ENCODE assay signal across 8 cellular contexts in genomic region chr14:51776102-51776894, GRCh38.
A peak's percentile ranks its signal among the peaks of the same experiment; 100 is the strongest.
DNase-seq lines count a peak whose midpoint lies in the region; ATAC-seq, FAIRE-seq and TF ChIP-seq lines count a peak whose summit lies in the region.

No MANE protein-coding gene starts in this region.

- no peaks in the 10 kb centered on the region for H3K9me3 ChIP-seq in pancreas

- H3K4me3 Mint-ChIP-seq in activated naive CD4-positive, alpha-beta T cell treated with anti-CD3 and anti-CD28 coated beads, Interleukin-2, amount 10 ng/mL, durations not matched to agents 7 days and 5 days: no peak overlapping the region

- no peaks in the 10 kb centered on the region for H3K36me3 Mint-ChIP-seq in activated naive CD4-positive, alpha-beta T cell treated with anti-CD3 and anti-CD28 coated beads, Interleukin-2, amount 10 ng/mL, durations not matched to agents 7 days and 5 days

- H3K4me3 ChIP-seq in HFF-Myc (replicated peaks; ENCODE audit: low read depth, low read length): no peak overlapping the region
- no peak overlapping the region for H3K4me3 ChIP-seq in pancreas

- intact Hi-C loops in pancreas (cut with DNase I): loop anchor here in 2 of 3 donors (5.0 to 10.0 kb wide), 3 partner anchors 401 to 494 kb away; no protein-coding TSS in a partner anchor

- H3K27me3 Mint-ChIP-seq in activated naive CD4-positive, alpha-beta T cell treated with anti-CD3 and anti-CD28 coated beads, Interleukin-2, amount 10 ng/mL, durations not matched to agents 7 days and 5 days: peaks cover 19% of the 10 kb centered on the region

- 44 to 47% methylated on average over 13 of the region's 13 CpGs for WGBS in pancreas, 2 donors

- H3K9me3 Mint-ChIP-seq in activated naive CD4-positive, alpha-beta T cell treated with anti-CD3 and anti-CD28 coated beads, Interleukin-2, amount 10 ng/mL, durations not matched to agents 7 days and 5 days: no peaks in the 10 kb centered on the region

- peaks cover 0 to 5% (median 0%) of the 10 kb centered on the region in 4 donors for H3K27me3 ChIP-seq in pancreas

- no peaks in the 10 kb centered on the region for H3K36me3 ChIP-seq in pancreas

- DNase-seq in DMS53 (lab: John Stamatoyannopoulos, UW) (peak; percentile 82), HFF-Myc (ENCODE audit: extremely low read depth, low read depth) (peak; percentile 27), NCI-H82 treated with DMSO at 0.1 percent for 48 hours (lab: John Stamatoyannopoulos, UW; ENCODE audit: unreplicated experiment) (peak; percentile 24), glomerular visceral epithelial cell (ENCODE audit: extremely low spot score) (peak; percentile 68), pancreas (peak in 2 of 6 donors; percentile 28 to 29)
- DNase-seq in activated naive CD4-positive, alpha-beta T cell treated with anti-CD3 and anti-CD28 coated beads, Interleukin-2, amount 10 ng/mL, durations not matched to agents 7 days and 5 days: peak; percentile 56

- no peak overlapping the region for H3K27ac ChIP-seq in pancreas

- FAIRE-seq in pancreas (lab: Jason Lieb, UNC): no peak

- no peak overlapping the region for H3K27ac Mint-ChIP-seq in activated naive CD4-positive, alpha-beta T cell treated with anti-CD3 and anti-CD28 coated beads, Interleukin-2, amount 10 ng/mL, durations not matched to agents 7 days and 5 days

- H3K4me1 ChIP-seq in pancreas: no peaks in the 10 kb centered on the region

- CTCF ChIA-PET in activated naive CD4-positive, alpha-beta T cell treated with anti-CD3 and anti-CD28 coated beads, Interleukin-2, amount 10 ng/mL, durations not matched to agents 7 days and 5 days (lab: Charles Lee): interaction anchor here (0.8 to 6.2 kb wide), 18 partner anchors 18 to 681 kb away, joined by 3 to 46 read pairs (median 4); partner anchors contain the start of gene TRIM9

- TF ChIP-seq CTCF in HFF-Myc (IDR thresholded peaks at IDR 0.05; ENCODE audit: low read depth, low read length, missing control alignments) (peak; percentile 77), pancreas (IDR thresholded peaks at IDR 0.05) (peak in 3 of 4 donors; percentile 17 to 27 (median 21))

- peaks cover 14% of the 10 kb centered on the region for H3K4me1 Mint-ChIP-seq in activated naive CD4-positive, alpha-beta T cell treated with anti-CD3 and anti-CD28 coated beads, Interleukin-2, amount 10 ng/mL, durations not matched to agents 7 days and 5 days

- ATAC-seq in pancreas: peak in 3 of 4 donors; percentile 76 to 80 (median 77)
- no peak for ATAC-seq in HG02981 (IDR thresholded peaks at IDR 0.05; ENCODE audit: unreplicated experiment)
- ATAC-seq in GM18861 (IDR thresholded peaks at IDR 0.05; ENCODE audit: unreplicated experiment): no peak

Comparison
In these comparisons a context has a peak if more than half of its experiments do, and no peak if none do; other contexts are left out.
1. ATAC-seq: peak in pancreas (3 of 4); none in HG02981 (single experiment) and GM18861 (single experiment).